23 cellular contexts compared by ENCODE assay signal in the genomic region with DNA sequence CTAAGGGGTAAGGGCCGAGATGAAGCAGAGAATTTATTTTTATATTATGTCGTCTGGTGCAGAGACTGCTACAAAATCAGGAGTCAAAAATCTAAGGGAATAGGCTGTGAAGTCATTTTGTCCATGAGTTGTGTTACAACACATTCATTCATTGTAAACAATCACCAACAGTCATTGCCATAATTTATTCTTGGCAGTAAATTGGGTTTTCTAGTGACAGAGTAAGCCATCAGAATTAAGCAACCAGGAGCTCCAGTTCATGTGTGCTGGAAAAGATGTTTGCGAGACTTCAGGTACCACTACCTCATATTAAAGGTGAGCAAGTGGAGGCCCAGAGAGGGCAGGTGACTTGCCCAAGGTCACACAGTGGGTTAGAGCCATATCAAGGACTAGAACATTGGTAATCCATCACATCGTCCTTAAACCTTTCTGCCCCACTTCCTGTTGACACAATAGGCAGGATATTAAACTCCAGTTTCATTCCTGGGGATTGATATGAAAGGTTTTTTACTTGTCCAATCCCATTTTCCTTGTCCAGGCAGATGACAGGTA. TPM values are rescaled to one million over a fixed set of nuclear protein-coding genes. Genes with fewer than 3 reads are reported as not detected.
DNase-seq lines count a peak whose midpoint lies in the region; ATAC-seq, FAIRE-seq and TF ChIP-seq lines count a peak whose summit lies in the region.
"Had no signal": no experiment of that assay in that cellular context is flagged by ENCODE, and none has a peak within 500 bp of the region (broad histone marks: within the 10 kb centered on the region; RNA-seq: fewer than 3 reads in every experiment).

No MANE protein-coding gene starts in this region.

- no peaks in the 10 kb centered on the region for H3K9me2 ChIP-seq in GM23338 (ENCODE audit: insufficient read depth)

- H3K4me3 ChIP-seq in GM23338, result no peak overlapping the region
- H3K4me3 ChIP-seq in astrocyte (ENCODE audit: insufficient read depth, low read depth, low read length), result no peak overlapping the region
- H3K4me3 ChIP-seq in trophoblast cell (ENCODE audit: low read depth, low read length), result no peak overlapping the region
- H3K4me3 ChIP-seq: adrenal gland, breast epithelium, left lung, sigmoid colon, tibial nerve had no signal

- H3K36me3 Mint-ChIP-seq in GM23338 (ENCODE audit: low read depth) (peaks cover 9% of the 10 kb centered on the region; the same call in 2 of the 3 replicates), astrocyte (ENCODE audit: low read depth, unreplicated experiment) (peaks cover 9% of the 10 kb centered on the region)

- H3K27me3 Mint-ChIP-seq in GM23338 (ENCODE audit: insufficient read depth, low read depth, poor library complexity), result peaks cover 6% of the 10 kb centered on the region
- no peaks in the 10 kb centered on the region for H3K27me3 Mint-ChIP-seq in astrocyte (ENCODE audit: low read depth, unreplicated experiment)
- H3K27me3 Mint-ChIP-seq: CD4-positive, alpha-beta memory T cell; stimulated activated naive CD8-positive, alpha-beta T cell treated with anti-CD3 and anti-CD28 coated beads, Interleukin-15, amount 100 ng/mL, for 72 hours had no signal

- no peaks in the 10 kb centered on the region for H3K36me3 ChIP-seq in GM23338 (ENCODE audit: insufficient read depth)
- H3K36me3 ChIP-seq in astrocyte (ENCODE audit: insufficient read depth, low read length), result no peaks in the 10 kb centered on the region
- H3K36me3 ChIP-seq in trophoblast cell (ENCODE audit: control insufficient read depth in 1 of 2, insufficient read depth in 2 of 2, low read length in 2 of 2), result peaks cover 2% of the 10 kb centered on the region in 2 experiments
- H3K36me3 ChIP-seq: adrenal gland, breast epithelium, sigmoid colon, tibial nerve had no signal

- no peak overlapping the region for H2BK5ac ChIP-seq in trophoblast cell (ENCODE audit: low read depth, low read length, poor library complexity)

- H3K4ac ChIP-seq in trophoblast cell (ENCODE audit: low read depth, low read length), result peak overlapping the region; percentile 96

- no peak overlapping the region for H3K18ac ChIP-seq in trophoblast cell (ENCODE audit: low read length)

- H2AFZ ChIP-seq in GM23338 (no peak overlapping the region), astrocyte (ENCODE audit: low read depth, low read length) (no peak overlapping the region), trophoblast cell (ENCODE audit: insufficient read depth, low read length, poor library complexity) (no peak overlapping the region)

- H3K9me3 Mint-ChIP-seq in GM23338, result no peaks in the 10 kb centered on the region
- H3K9me3 Mint-ChIP-seq in astrocyte (ENCODE audit: unreplicated experiment), result no peaks in the 10 kb centered on the region
- H3K9me3 Mint-ChIP-seq: CD4-positive, alpha-beta memory T cell had no signal

- no peak overlapping the region for H2BK120ac ChIP-seq in trophoblast cell (ENCODE audit: insufficient read depth, low read length, poor library complexity)

- H2BK12ac ChIP-seq in trophoblast cell (ENCODE audit: low read length), result no peak overlapping the region

- FAIRE-seq in astrocyte (lab: Jason Lieb, UNC), result no peak
- FAIRE-seq: H54, TTC549 had no signal

- ATAC-seq in GM23338, result no peak
- ATAC-seq in GM18498 (IDR thresholded peaks at IDR 0.05; ENCODE audit: unreplicated experiment), result no peak
- ATAC-seq: left lung; stimulated activated naive CD8-positive, alpha-beta T cell treated with anti-CD3 and anti-CD28 coated beads, Interleukin-15, amount 100 ng/mL, for 72 hours had no signal

- H3K9me3 ChIP-seq in astrocyte (ENCODE audit: insufficient read depth, low read depth, low read length) (no peaks in the 10 kb centered on the region), trophoblast cell (ENCODE audit: insufficient read depth, low read depth, low read length) (no peaks in the 10 kb centered on the region)
- H3K9me3 ChIP-seq: adrenal gland, breast epithelium, left lung had no signal

- no peak for DNase-seq in GM23338 (ENCODE audit: low spot score)
- no peak for DNase-seq in astrocyte (ENCODE audit: low read depth)
- peak; percentile 11 for DNase-seq in globus pallidus (ENCODE audit: low spot score)
- DNase-seq in trophoblast cell, result no peak
- DNase-seq in NOMO-1 treated with dmso at 0.1 percent for 144 hours (lab: John Stamatoyannopoulos, UW; ENCODE audit: unreplicated experiment), result no peak
- DNase-seq in effector CD4-positive, alpha-beta T cell, result no peak
- DNase-seq: activated CD8-positive, alpha-beta memory T cell treated with anti-CD3 and anti-CD28 coated beads for 24 hours; activated T-cell treated with anti-CD3 and anti-CD28 coated beads, Interleukin-2, amount 50 U/mL, for 1 hour; adrenal gland; CD4-positive, alpha-beta memory T cell; DMS 273 treated with DMSO at 0.1 percent for 48 hours; left lung; NCI-H1092 treated with DMSO at 0.1 percent for 48 hours; NCI-H187 treated with DMSO at 0.1 percent for 48 hours; NCI-H2227 treated with DMSO at 0.1 percent for 48 hours; NCI-H69; sigmoid colon; stimulated activated naive CD8-positive, alpha-beta T cell treated with anti-CD3 and anti-CD28 coated beads, Interleukin-15, amount 100 ng/mL, for 72 hours had no signal

- H4K20me1 ChIP-seq in GM23338 (replicated peaks; ENCODE audit: insufficient read depth) (peaks cover 83% of the 10 kb centered on the region), astrocyte (ENCODE audit: insufficient read depth, low read length) (peaks cover 95% of the 10 kb centered on the region)

- H3K27me3 ChIP-seq in GM23338 (ENCODE audit: insufficient read depth), result no peaks in the 10 kb centered on the region
- no peaks in the 10 kb centered on the region for H3K27me3 ChIP-seq in astrocyte (ENCODE audit: insufficient read depth, low read length)
- no peaks in the 10 kb centered on the region for H3K27me3 ChIP-seq in trophoblast cell (ENCODE audit: insufficient read depth, low read length)
- H3K27me3 ChIP-seq: adrenal gland, breast epithelium, left lung, sigmoid colon, tibial nerve had no signal

- H3K79me2 ChIP-seq in GM23338 (replicated peaks; ENCODE audit: insufficient read depth), result peaks cover 100% of the 10 kb centered on the region
- peaks cover 98% of the 10 kb centered on the region for H3K79me2 ChIP-seq in astrocyte (ENCODE audit: insufficient read depth, low read length)
- H3K79me2 ChIP-seq in trophoblast cell (ENCODE audit: control insufficient read depth, insufficient read depth, low read length, poor library complexity), result peaks cover 2% of the 10 kb centered on the region

- TF ChIP-seq CTCF in GM23338 (conservative IDR thresholded peaks at IDR 0.05; ENCODE audit: low read depth in 2 of 2), result no peak
- no peak for TF ChIP-seq CTCF in astrocyte (IDR thresholded peaks at IDR 0.05; ENCODE audit: insufficient read depth, low read depth, low read length)

- no peak overlapping the region for H2AK5ac ChIP-seq in trophoblast cell (ENCODE audit: low read length)

- no peak overlapping the region for H4K8ac ChIP-seq in trophoblast cell (ENCODE audit: low read depth, low read length)

- H3K4me3 Mint-ChIP-seq in GM23338, result no peak overlapping the region
- peak overlapping the region; percentile 8 for H3K4me3 Mint-ChIP-seq in astrocyte (ENCODE audit: unreplicated experiment)
- H3K4me3 Mint-ChIP-seq: CD4-positive, alpha-beta memory T cell; stimulated activated naive CD8-positive, alpha-beta T cell treated with anti-CD3 and anti-CD28 coated beads, Interleukin-15, amount 100 ng/mL, for 72 hours had no signal

- H3K9ac ChIP-seq in astrocyte (ENCODE audit: low read length) (no peak overlapping the region), trophoblast cell (ENCODE audit: low read length) (no peak overlapping the region)

- H3K14ac ChIP-seq in trophoblast cell (ENCODE audit: low read length), result no peak overlapping the region

- no peaks in the 10 kb centered on the region for H3F3A ChIP-seq in GM23338 (replicated peaks; ENCODE audit: low read depth)

- peaks cover 31% of the 10 kb centered on the region for H3K4me1 ChIP-seq in GM23338 (ENCODE audit: insufficient read depth)
- H3K4me1 ChIP-seq in astrocyte (ENCODE audit: insufficient read depth, low read length), result no peaks in the 10 kb centered on the region
- peaks cover 5 to 7% of the 10 kb centered on the region in 2 experiments for H3K4me1 ChIP-seq in trophoblast cell (ENCODE audit: control insufficient read depth in 1 of 2, insufficient read depth in 2 of 2, low read length in 2 of 2)
- H3K4me1 ChIP-seq: adrenal gland, breast epithelium had no signal

- no peak overlapping the region for H3K23ac ChIP-seq in trophoblast cell (ENCODE audit: low read length)

- H3K4me1 Mint-ChIP-seq in GM23338, result peaks cover 38% of the 10 kb centered on the region
- peaks cover 33% of the 10 kb centered on the region for H3K4me1 Mint-ChIP-seq in astrocyte (ENCODE audit: low read depth, unreplicated experiment)

- H3K27ac Mint-ChIP-seq in GM23338 (peak overlapping the region; percentile 89; the same call in 1 of the 2 replicates), astrocyte (ENCODE audit: unreplicated experiment) (peak overlapping the region; percentile 44)
- H3K27ac Mint-ChIP-seq: stimulated activated naive CD8-positive, alpha-beta T cell treated with anti-CD3 and anti-CD28 coated beads, Interleukin-15, amount 100 ng/mL, for 72 hours had no signal

- no CpG with 5 or more reads among the region's 4 CpGs for WGBS in trophoblast cell (ENCODE audit: extremely low coverage, insufficient coverage, insufficient read length)

- H3K27ac ChIP-seq in GM23338 (ENCODE audit: low read depth) (no peak overlapping the region), astrocyte (ENCODE audit: low read depth, low read length) (no peak overlapping the region), trophoblast cell (ENCODE audit: low read depth, low read length) (no peak overlapping the region)
- H3K27ac ChIP-seq: adrenal gland, breast epithelium, sigmoid colon had no signal

- 0 out of 2 replicates have a peak overlapping the region, but pooled peaks have one; percentile 17 for H3K4me2 ChIP-seq in GM23338
- H3K4me2 ChIP-seq in astrocyte (ENCODE audit: low read length), result no peak overlapping the region
- no peak overlapping the region for H3K4me2 ChIP-seq in trophoblast cell (ENCODE audit: low read length)

- H4K12ac ChIP-seq in trophoblast cell (ENCODE audit: low read depth, low read length), result no peak overlapping the region

- no peaks in the 10 kb centered on the region for H3K79me1 ChIP-seq in trophoblast cell (ENCODE audit: low read length)

- no peak overlapping the region for H4K91ac ChIP-seq in trophoblast cell (ENCODE audit: low read depth, low read length)

TF ChIP-seq in GM23338, 12 proteins besides CTCF, POLR2A, EP300 and RAD21:
- no peak for TF ChIP-seq STAT1 (IDR thresholded peaks at IDR 0.05; ENCODE audit: unreplicated experiment)
- no peak for TF ChIP-seq ZNF331 (CRISPR knock-in tag; IDR thresholded peaks at IDR 0.05; ENCODE audit: low read depth)

RNA-seq across cellular contexts. Expression of gene E2F3, which starts 46.0 kb away (rescaled TPM):
- total RNA-seq in GM23338 (2014; rRNA removed; shearing (Covaris generic)), result 33.5 and 37.2 TPM in 2 replicates
- 26.4 and 27.2 TPM in 2 replicates for polyA plus RNA-seq in GM23338 (2016; fragmentation: Nextera tagmentation; extraction: Ambion mirVana)
- 24.8 and 27.4 TPM in 2 replicates for total RNA-seq in astrocyte
- polyA plus RNA-seq in trophoblast cell (2013), result 10.7 and 11.6 TPM in 2 replicates
